In genomic region chr12:62697893-62698292, GRCh38 we compare ENCODE assay signal across 25 cellular contexts.
DNase-seq lines count a peak whose midpoint lies in the region; TF ChIP-seq lines count a peak whose summit lies in the region.
"Had no signal": no experiment of that assay in that cellular context is flagged by ENCODE, and none has a peak within 500 bp of the region (broad histone marks: within the 10 kb centered on the region; RNA-seq: fewer than 3 reads in every experiment).

No MANE protein-coding gene starts in this region.

- no peak for DNase-seq in breast epithelium (ENCODE audit: low spot score in 2 of 2)
- DNase-seq in MCF 10A (ENCODE audit: unreplicated experiment): no peak
- no peak for DNase-seq in ascending aorta (ENCODE audit: low spot score in 2 of 2)
- DNase-seq in iris pigment epithelial cell (ENCODE audit: low read depth): peak; percentile 30
- no peak for DNase-seq in thyroid gland
- no peak for DNase-seq in GM10248 (ENCODE audit: extremely low spot score)
- DNase-seq in KG1 (lab: John Stamatoyannopoulos, UW): no peak
- DNase-seq in NCI-H1092 (lab: John Stamatoyannopoulos, UW): no peak
- DNase-seq: ACHN; activated CD4-positive, alpha-beta T cell treated with anti-CD3 and anti-CD28 coated beads, Interleukin-2, amount 50 U/mL, for 48 hours; activated CD4-positive, CD25-positive, alpha-beta regulatory T cell; activated effector memory CD4-positive, alpha-beta T cell treated with anti-CD3 and anti-CD28 coated beads, Interleukin-2, amount 50 U/mL, for 16 hours; activated T-cell treated with anti-CD3 and anti-CD28 coated beads for 4 hours; amniotic stem cell; central memory CD4-positive, alpha-beta T cell; dorsolateral prefrontal cortex; kidney; MM.1S; NCI-H146; NCI-H2171 treated with DMSO at 0.1 percent for 48 hours; NCI-H526; Peyer's patch had no signal

- POLR2A ChIA-PET in MCF 10A (lab: Yijun Ruan, JAX) (no interaction called here), GM10248 (lab: Yijun Ruan, JAX) (no interaction called here)

- H3K27me3 Mint-ChIP-seq in MCF 10A (ENCODE audit: insufficient read depth, unreplicated experiment): no peaks in the 10 kb centered on the region

- H3K27ac ChIP-seq in breast epithelium: peak overlapping the region; percentile 80 to 86
- peak overlapping the region; percentile 13 to 32 for H3K27ac ChIP-seq in ascending aorta
- H3K27ac ChIP-seq in thyroid gland: peak overlapping the region; percentile 48 to 76 (median 66)
- H3K27ac ChIP-seq: C4-2B, neutrophil, Peyer's patch, SK-N-MC had no signal

- WGBS in thyroid gland, 2 donors: 44 to 60% methylated on average over 1 of the region's 1 CpG

- no TSS peak for BruUV-seq in MCF 10A (replicated peaks; lab: Mats Ljungman, UMichigan)

- TF ChIP-seq POLR2A in breast epithelium (IDR thresholded peaks at IDR 0.05): no peak
- TF ChIP-seq POLR2A in thyroid gland (IDR thresholded peaks at IDR 0.05): no peak

- H3K36me3 Mint-ChIP-seq in MCF 10A (ENCODE audit: insufficient read depth, unreplicated experiment): no peaks in the 10 kb centered on the region

- H3K9me3 ChIP-seq in breast epithelium (no peaks in the 10 kb centered on the region), ascending aorta (no peaks in the 10 kb centered on the region), thyroid gland (no peaks in the 10 kb centered on the region)
- H3K9me3 ChIP-seq: neutrophil, Peyer's patch had no signal

- H3K4me1 ChIP-seq in breast epithelium (peaks cover 0 to 6% of the 10 kb centered on the region in 2 donors), ascending aorta (peaks cover 9 to 18% of the 10 kb centered on the region in 2 donors), thyroid gland (peaks cover 30 to 47% of the 10 kb centered on the region in 2 donors)
- H3K4me1 ChIP-seq: Peyer's patch had no signal

- H3K27me3 ChIP-seq in breast epithelium (no peaks in the 10 kb centered on the region), ascending aorta (no peaks in the 10 kb centered on the region), thyroid gland (no peaks in the 10 kb centered on the region)
- H3K27me3 ChIP-seq: dorsolateral prefrontal cortex, neutrophil, Peyer's patch had no signal

- no peak overlapping the region for H3K27ac Mint-ChIP-seq in MCF 10A (ENCODE audit: low read depth, unreplicated experiment)

- H3K4me1 Mint-ChIP-seq in MCF 10A (ENCODE audit: insufficient read depth, unreplicated experiment): peaks cover 6% of the 10 kb centered on the region

- H3K4me3 ChIP-seq in breast epithelium (no peak overlapping the region), ascending aorta (no peak overlapping the region), thyroid gland (replicated peaks in 1 of 3) (no peak overlapping the region)
- H3K4me3 ChIP-seq: dorsolateral prefrontal cortex, Peyer's patch, SK-N-MC had no signal

- intact Hi-C loops in breast epithelium (cut with DNase I; ENCODE audit: low total_unique reads): no loop called here
- intact Hi-C loops in MCF 10A (cut with micrococcal nuclease): no loop called here
- intact Hi-C loops in ascending aorta (cut with DNase I): no loop called here
- intact Hi-C loops in thyroid gland (cut with DNase I): no loop called here

- H3K36me3 ChIP-seq in breast epithelium (no peaks in the 10 kb centered on the region), ascending aorta (no peaks in the 10 kb centered on the region), thyroid gland (no peaks in the 10 kb centered on the region)
- H3K36me3 ChIP-seq: Peyer's patch had no signal

- TF ChIP-seq CTCF in breast epithelium (IDR thresholded peaks at IDR 0.05) (no peak), MCF 10A (IDR thresholded peaks at IDR 0.05; ENCODE audit: unreplicated experiment) (no peak), ascending aorta (IDR thresholded peaks at IDR 0.05) (no peak), thyroid gland (IDR thresholded peaks at IDR 0.05) (no peak), GM10248 (IDR thresholded peaks at IDR 0.05; ENCODE audit: control extremely low read depth, extremely low read depth, low read depth, missing control alignments) (no peak)

- no peak overlapping the region for H3K4me3 Mint-ChIP-seq in MCF 10A (ENCODE audit: unreplicated experiment)

- CTCF ChIA-PET in MCF 10A (lab: Yijun Ruan, JAX): interaction anchor here (1.1 kb wide), 1 partner anchor 66 kb away, joined by 3 read pairs; no protein-coding TSS in a partner anchor
- CTCF ChIA-PET in GM10248 (lab: Yijun Ruan, JAX): interaction anchor here (0.9 to 1.6 kb wide), 3 partner anchors 8 to 19 kb away, joined by 3 to 9 read pairs (median 5); no protein-coding TSS in a partner anchor

- no peaks in the 10 kb centered on the region for H3K9me3 Mint-ChIP-seq in MCF 10A (ENCODE audit: unreplicated experiment)

Comparison
In these comparisons a context has a peak if more than half of its experiments do, and no peak if none do; other contexts are left out.
1. H3K27ac ChIP-seq: peak in every context shown above with its lines; median percentile 83 in breast epithelium; 66 in thyroid gland; 22 in ascending aorta.